In the genomic region with DNA sequence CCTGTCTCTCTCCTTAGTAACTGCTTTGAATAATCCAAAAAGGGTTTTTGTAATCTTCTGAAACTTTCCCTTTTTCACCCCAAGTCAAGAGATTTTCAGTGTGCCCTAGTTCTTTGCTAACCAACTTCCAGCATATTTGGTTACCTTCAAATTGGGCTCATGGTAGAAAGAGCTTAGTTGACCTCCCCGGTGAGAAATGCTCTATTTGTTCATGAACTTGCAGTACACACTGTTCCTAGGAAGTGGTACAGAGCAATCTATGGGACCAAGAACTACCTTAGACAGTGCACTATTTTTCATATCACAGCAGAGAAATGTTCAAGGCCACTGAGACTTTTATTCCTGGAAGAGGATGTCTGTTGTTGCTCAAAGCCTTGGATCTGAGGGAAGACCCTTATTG, we compare ENCODE assay signal across 9 cellular contexts. TPM values are rescaled to one million over a fixed set of nuclear protein-coding genes. Genes with fewer than 3 reads are reported as not detected.
DNase-seq lines count a peak whose midpoint lies in the region; ATAC-seq and TF ChIP-seq lines count a peak whose summit lies in the region.
"Had no signal": no experiment of that assay in that cellular context is flagged by ENCODE, and none has a peak within 500 bp of the region (broad histone marks: within the 10 kb centered on the region; RNA-seq: fewer than 3 reads in every experiment).

No MANE protein-coding gene starts in this region.

- H3K27ac Mint-ChIP-seq in MCF 10A (ENCODE audit: low read depth, unreplicated experiment) = peak overlapping the region; percentile 90
- H3K27ac Mint-ChIP-seq in activated naive CD8-positive, alpha-beta T cell treated with anti-CD3 and anti-CD28 coated beads, Interleukin-2, amount 50 U/mL, for 24 hours = peak overlapping the region; percentile 96
- H3K27ac Mint-ChIP-seq in type B pancreatic cell = peak overlapping the region; percentile 98

- no peak overlapping the region for H2AFZ ChIP-seq in mesenchymal stem cell (ENCODE audit: low read depth, low read length)

- BruUV-seq in MCF 10A (replicated peaks; lab: Mats Ljungman, UMichigan) = no TSS peak

- TF ChIP-seq CTCF in MCF 10A (IDR thresholded peaks at IDR 0.05; ENCODE audit: unreplicated experiment) = no peak
- no peak for TF ChIP-seq CTCF in breast epithelium (IDR thresholded peaks at IDR 0.05)
- TF ChIP-seq CTCF in type B pancreatic cell (conservative IDR thresholded peaks at IDR 0.05) = no peak

- H3K9me3 Mint-ChIP-seq in MCF 10A (ENCODE audit: unreplicated experiment) (no peaks in the 10 kb centered on the region), type B pancreatic cell (no peaks in the 10 kb centered on the region)
- no peaks in the 10 kb centered on the region for H3K9me3 Mint-ChIP-seq in activated naive CD8-positive, alpha-beta T cell treated with anti-CD3 and anti-CD28 coated beads, Interleukin-2, amount 50 U/mL, for 24 hours

- no peak overlapping the region for H2BK15ac ChIP-seq in mesenchymal stem cell (ENCODE audit: low read depth, poor library complexity, severe bottlenecking)

- H3K27ac ChIP-seq in breast epithelium (peak overlapping the region in 1 of 2 donors; percentile 64), mesenchymal stem cell (ENCODE audit: low read length, poor library complexity, severe bottlenecking) (peak overlapping the region; percentile 51)

- peak overlapping the region; percentile 88 for H3K4me3 Mint-ChIP-seq in MCF 10A (ENCODE audit: unreplicated experiment)
- H3K4me3 Mint-ChIP-seq in activated naive CD8-positive, alpha-beta T cell treated with anti-CD3 and anti-CD28 coated beads, Interleukin-2, amount 50 U/mL, for 24 hours = peak overlapping the region; percentile 89
- peak overlapping the region; percentile 94 for H3K4me3 Mint-ChIP-seq in type B pancreatic cell

- H3K4me1 ChIP-seq in breast epithelium (peaks cover 4 to 6% of the 10 kb centered on the region in 2 donors), mesenchymal stem cell (ENCODE audit: control insufficient read depth, insufficient read depth, low read depth, low read length) (peaks cover 16% of the 10 kb centered on the region)

- peak overlapping the region in 1 of 2 experiments; percentile 30 for H3K4ac ChIP-seq in mesenchymal stem cell (ENCODE audit: low read depth in 1 of 2, low read length in 2 of 2)

- H2BK12ac ChIP-seq in mesenchymal stem cell (ENCODE audit: low read length in 2 of 2) = no peak overlapping the region

- DNase-seq in MCF 10A (ENCODE audit: unreplicated experiment) (no peak), breast epithelium (ENCODE audit: low spot score in 2 of 2) (no peak), mesenchymal stem cell (no peak), type B pancreatic cell (ENCODE audit: extremely low spot score, unreplicated experiment) (no peak), NCI-H2227 (lab: John Stamatoyannopoulos, UW; ENCODE audit: unreplicated experiment) (no peak), GM19240 (ENCODE audit: insufficient read length, low spot score) (no peak), activated gamma-delta T cell treated with Interleukin-2 at 50 U/mL for 16 hours (no peak)
- DNase-seq in activated naive CD8-positive, alpha-beta T cell treated with anti-CD3 and anti-CD28 coated beads, Interleukin-2, amount 50 U/mL, for 24 hours = no peak

- H2AK5ac ChIP-seq in mesenchymal stem cell (ENCODE audit: low read length, severe bottlenecking) = peak overlapping the region; percentile 27

- WGBS in mesenchymal stem cell = no CpG with 5 or more reads among the region's 1 CpG

- H3K36me3 Mint-ChIP-seq in MCF 10A (ENCODE audit: insufficient read depth, unreplicated experiment) = peaks cover 52% of the 10 kb centered on the region
- H3K36me3 Mint-ChIP-seq in activated naive CD8-positive, alpha-beta T cell treated with anti-CD3 and anti-CD28 coated beads, Interleukin-2, amount 50 U/mL, for 24 hours (ENCODE audit: low read depth) = peaks cover 41% of the 10 kb centered on the region
- peaks cover 26% of the 10 kb centered on the region for H3K36me3 Mint-ChIP-seq in type B pancreatic cell

- no peak for ATAC-seq in activated naive CD8-positive, alpha-beta T cell treated with anti-CD3 and anti-CD28 coated beads, Interleukin-2, amount 50 U/mL, for 24 hours

- CTCF ChIA-PET in MCF 10A (lab: Yijun Ruan, JAX) = interaction anchor here (0.7 to 7.3 kb wide), 8 partner anchors 12 to 283 kb away, joined by 3 to 40 read pairs (median 8); a partner anchor contains a TSS

- H3K79me1 ChIP-seq in mesenchymal stem cell (replicated peaks; ENCODE audit: low read length, poor library complexity, severe bottlenecking) = peaks cover 30% of the 10 kb centered on the region

- no peak overlapping the region for H2BK120ac ChIP-seq in mesenchymal stem cell (ENCODE audit: low read depth, low read length)

- no peak overlapping the region for H3K23ac ChIP-seq in mesenchymal stem cell (ENCODE audit: low read length in 2 of 2)

- no peak overlapping the region for H4K8ac ChIP-seq in mesenchymal stem cell (ENCODE audit: low read length)

- no peak overlapping the region for H3K18ac ChIP-seq in mesenchymal stem cell (ENCODE audit: low read depth in 1 of 2, low read length in 2 of 2)

- no peak overlapping the region for H3K4me2 ChIP-seq in mesenchymal stem cell (ENCODE audit: low read length, poor library complexity, severe bottlenecking)

- H3K36me3 ChIP-seq in breast epithelium = no peaks in the 10 kb centered on the region
- H3K36me3 ChIP-seq in mesenchymal stem cell (ENCODE audit: control insufficient read depth in 1 of 2, insufficient read depth in 2 of 2, low read depth in 1 of 2, low read length in 2 of 2) = peaks cover 51 to 56% of the 10 kb centered on the region in 2 experiments

- H3K27me3 ChIP-seq in breast epithelium = no peaks in the 10 kb centered on the region
- H3K27me3 ChIP-seq in mesenchymal stem cell (ENCODE audit: control insufficient read depth in 1 of 2, insufficient read depth in 1 of 2, low read length in 2 of 2) = no peaks in the 10 kb centered on the region
- H3K27me3 ChIP-seq: Peyer's patch had no signal

- POLR2A ChIA-PET in MCF 10A (lab: Yijun Ruan, JAX) = interaction anchor here (0.5 to 7.9 kb wide), 17 partner anchors 8 to 248 kb away, joined by 3 to 130 read pairs (median 10); a partner anchor contains a TSS

- no peaks in the 10 kb centered on the region for H3K9me3 ChIP-seq in breast epithelium
- H3K9me3 ChIP-seq in mesenchymal stem cell (ENCODE audit: control insufficient read depth, low read length) = no peaks in the 10 kb centered on the region
- H3K9me3 ChIP-seq: Peyer's patch had no signal

- H3K4me1 Mint-ChIP-seq in MCF 10A (ENCODE audit: insufficient read depth, unreplicated experiment) (peaks cover 31% of the 10 kb centered on the region), type B pancreatic cell (ENCODE audit: unreplicated experiment) (peaks cover 12% of the 10 kb centered on the region)
- H3K4me1 Mint-ChIP-seq in activated naive CD8-positive, alpha-beta T cell treated with anti-CD3 and anti-CD28 coated beads, Interleukin-2, amount 50 U/mL, for 24 hours = peaks cover 40% of the 10 kb centered on the region

- intact Hi-C loops in MCF 10A (cut with micrococcal nuclease) (no loop called here), breast epithelium (cut with DNase I; ENCODE audit: low total_unique reads) (no loop called here)

- no peak overlapping the region for H4K91ac ChIP-seq in mesenchymal stem cell (ENCODE audit: low read length)

- no peak overlapping the region for H2BK5ac ChIP-seq in mesenchymal stem cell (ENCODE audit: low read depth, low read length, poor library complexity, severe bottlenecking)

- H3K27me3 Mint-ChIP-seq in MCF 10A (ENCODE audit: insufficient read depth, unreplicated experiment) (no peaks in the 10 kb centered on the region), type B pancreatic cell (peaks cover 2% of the 10 kb centered on the region)
- H3K27me3 Mint-ChIP-seq in activated naive CD8-positive, alpha-beta T cell treated with anti-CD3 and anti-CD28 coated beads, Interleukin-2, amount 50 U/mL, for 24 hours = no peaks in the 10 kb centered on the region

- TF ChIP-seq POLR2A in breast epithelium (IDR thresholded peaks at IDR 0.05) = no peak

- no peak overlapping the region for H3K14ac ChIP-seq in mesenchymal stem cell (ENCODE audit: low read length in 2 of 2)

- H3K4me3 ChIP-seq in breast epithelium (no peak overlapping the region), mesenchymal stem cell (ENCODE audit: insufficient read depth in 1 of 2, low read depth in 1 of 2, low read length in 2 of 2) (peak overlapping the region in 1 of 2 experiments; percentile 98)

- peak overlapping the region; percentile 94 for H3K9ac ChIP-seq in mesenchymal stem cell (ENCODE audit: low read length)

RNA-seq across cellular contexts. Expression of a gene that starts 1.7 kb away (rescaled TPM):
- 62.5 and 80.2 TPM in 2 replicates for total RNA-seq in MCF 10A (2022)
- 10 to 100 TPM; 32.6 to 52.8 (median 34.7) TPM for total RNA-seq in breast epithelium
- polyA plus RNA-seq in mesenchymal stem cell (2013, experiment 1 of 2) = 77.2 TPM
- polyA plus RNA-seq in mesenchymal stem cell (2013, experiment 2 of 2) = 74.0 TPM
- 121 and 198 TPM in 2 replicates for total RNA-seq in type B pancreatic cell (ENCODE audit: low replicate concordance)

RNA-seq across cellular contexts. Expression of a gene that starts 2.5 kb away (rescaled TPM):
- total RNA-seq in MCF 10A (2022) = 11.7 and 25.5 TPM in 2 replicates
- 1 to 10 TPM in 2 of 3 donors, under 1 TPM in 1; 0.33 to 3.0 (median 1.8) TPM for total RNA-seq in breast epithelium
- polyA plus RNA-seq in mesenchymal stem cell (2013, experiment 1 of 2) = 7.1 TPM
- polyA plus RNA-seq in mesenchymal stem cell (2013, experiment 2 of 2) = 6.9 TPM
- 31.7 and 33.5 TPM in 2 replicates for total RNA-seq in type B pancreatic cell (ENCODE audit: low replicate concordance)

RNA-seq across cellular contexts. Expression of a gene that starts 12.9 kb away (rescaled TPM):
- 0.47 TPM in 1 of 2 replicates, not detected in the other for total RNA-seq in MCF 10A (2022)
- total RNA-seq in breast epithelium = 1 to 10 TPM in 2 of 3 donors, under 1 TPM in 1; 0.80 to 3.3 (median 2.2) TPM
- polyA plus RNA-seq in mesenchymal stem cell (2013, experiment 1 of 2) = 6.0 TPM
- polyA plus RNA-seq in mesenchymal stem cell (2013, experiment 2 of 2) = 6.0 TPM
- 6.3 and 25.2 TPM in 2 replicates for total RNA-seq in type B pancreatic cell (ENCODE audit: low replicate concordance)

RNA-seq across cellular contexts. Expression of a gene that starts 13.7 kb away (rescaled TPM):
- total RNA-seq in MCF 10A (2022) (498 and 549 TPM in 2 replicates), breast epithelium (100 to 1,000 TPM; 297 to 386 (median 351) TPM), type B pancreatic cell (ENCODE audit: low replicate concordance) (565 and 954 TPM in 2 replicates)
- 589 TPM for polyA plus RNA-seq in mesenchymal stem cell (2013, experiment 1 of 2)
- polyA plus RNA-seq in mesenchymal stem cell (2013, experiment 2 of 2) = 572 TPM

RNA-seq across cellular contexts. Expression of a gene that starts 19.5 kb away (rescaled TPM):
- total RNA-seq in MCF 10A (2022) (9.2 and 10.8 TPM in 2 replicates), breast epithelium (10 to 100 TPM in 2 of 3 donors, 1 to 10 TPM in 1; 9.0 to 13.4 (median 12.7) TPM), type B pancreatic cell (ENCODE audit: low replicate concordance) (6.5 and 13.9 TPM in 2 replicates)
- 6.3 TPM for polyA plus RNA-seq in mesenchymal stem cell (2013, experiment 1 of 2)
- polyA plus RNA-seq in mesenchymal stem cell (2013, experiment 2 of 2) = 6.7 TPM
